In genomic region chr4:56387023-56388001, GRCh38 we compare ENCODE assay signal across 1 cellular context.
TF ChIP-seq lines count a peak whose summit lies in the region.

AASDH (minus strand) TSS chr4:56387491; CDS start chr4:56384299, 3,192 bp downstream.

TF ChIP-seq in GM12878, 131 proteins besides CTCF, POLR2A, EP300 and RAD21 (continued from another document and continues in another):
- TF ChIP-seq ZBTB11 (CRISPR knock-in tag; IDR thresholded peaks at IDR 0.05) (no peak), LARP7 (IDR thresholded peaks at IDR 0.05) (0 out of 2 replicates have a peak, but pooled peaks have one; percentile 37), TAF1 (IDR thresholded peaks at IDR 0.05; ENCODE audit: borderline replicate concordance, low read depth, low read length) (peak; percentile 87), E4F1 (IDR thresholded peaks at IDR 0.05; ENCODE audit: borderline replicate concordance, partially characterized antibody) (peak; percentile 98), NR2C2 (IDR thresholded peaks at IDR 0.05; ENCODE audit: borderline replicate concordance, control insufficient read depth, insufficient read length, low read depth) (no peak), EGR1 (IDR thresholded peaks at IDR 0.05; ENCODE audit: borderline replicate concordance in 1 of 2, low read depth in 2 of 2, low read length in 2 of 2) (no peak), RB1 (IDR thresholded peaks at IDR 0.05; ENCODE audit: borderline replicate concordance) (peak; percentile 79; the same call in 1 of the 2 replicates), TCF12 (IDR thresholded peaks at IDR 0.05; ENCODE audit: low read depth, low read length) (peak; percentile 54; the same call in 1 of the 2 replicates), MAX (IDR thresholded peaks at IDR 0.05; ENCODE audit: low read depth, low read length) (peak; percentile 92), NFYA (IDR thresholded peaks at IDR 0.05; ENCODE audit: borderline replicate concordance, low read depth, low read length) (no peak), CHD4 (IDR thresholded peaks at IDR 0.05) (no peak), HSF1 (IDR thresholded peaks at IDR 0.05; ENCODE audit: low read depth, low read length) (no peak), ZNF207 (IDR thresholded peaks at IDR 0.05; ENCODE audit: borderline replicate concordance) (no peak; the same call in 1 of the 2 replicates), WRNIP1 (IDR thresholded peaks at IDR 0.05; ENCODE audit: borderline replicate concordance, low read depth, low read length) (no peak), BMI1 (IDR thresholded peaks at IDR 0.05; ENCODE audit: borderline replicate concordance) (no peak), ATF2 (IDR thresholded peaks at IDR 0.05; ENCODE audit: low read length) (no peak; the same call in 1 of the 2 replicates), FOXM1 (IDR thresholded peaks at IDR 0.05; ENCODE audit: low read depth, low read length) (peak; percentile 15; the same call in 1 of the 2 replicates), BCL11A (IDR thresholded peaks at IDR 0.05; ENCODE audit: low read depth, low read length) (no peak), MYC (IDR thresholded peaks at IDR 0.05; ENCODE audit: insufficient read depth, insufficient read length, insufficient replicate concordance, low read length, severe bottlenecking) (no peak), CUX1 (IDR thresholded peaks at IDR 0.05; ENCODE audit: insufficient replicate concordance, low read depth, low read length) (no peak), TCF3 (IDR thresholded peaks at IDR 0.05; ENCODE audit: borderline replicate concordance, insufficient read depth, low read depth, low read length) (peak; percentile 46; the same call in 1 of the 2 replicates), RELB (IDR thresholded peaks at IDR 0.05; ENCODE audit: low read depth) (peak; percentile 87), SP1 (IDR thresholded peaks at IDR 0.05; ENCODE audit: low read depth, low read length) (peak; percentile 22), ETV6 (conservative IDR thresholded peaks at IDR 0.05 in 1 of 2, IDR thresholded peaks at IDR 0.05 in 1 of 2; ENCODE audit: borderline replicate concordance in 1 of 2, low read depth in 1 of 2) (no peak), HCFC1 (IDR thresholded peaks at IDR 0.05; ENCODE audit: low read length) (peak; percentile 80), MTA3 (IDR thresholded peaks at IDR 0.05; ENCODE audit: borderline replicate concordance, low read length) (no peak), IRF4 (IDR thresholded peaks at IDR 0.05; ENCODE audit: low read depth, low read length) (peak; percentile 60; the same call in 1 of the 2 replicates), REST (IDR thresholded peaks at IDR 0.05; ENCODE audit: low read depth, low read length) (no peak), ZBTB4 (CRISPR knock-in tag; IDR thresholded peaks at IDR 0.05) (no peak)
